Comparison of ENCODE assay signal across 10 cellular contexts in the genomic region with DNA sequence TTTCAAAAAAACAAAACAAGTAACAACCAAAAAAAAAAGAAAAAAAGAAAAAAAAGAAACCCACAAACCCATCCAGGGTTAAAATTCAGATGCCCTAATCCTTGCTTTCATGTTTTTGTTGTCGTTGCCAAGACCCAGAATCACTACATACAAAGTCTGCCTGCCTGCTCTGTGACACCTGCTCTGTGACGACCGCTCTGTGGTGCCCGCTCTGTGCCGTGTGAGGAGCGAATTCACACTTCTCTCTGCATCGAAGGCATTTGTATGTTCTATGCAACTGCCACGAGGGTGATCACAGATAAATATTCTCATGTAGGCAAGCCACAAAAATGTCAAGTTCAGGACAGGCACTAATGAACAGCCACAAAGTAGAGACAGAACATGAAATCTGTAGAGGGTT.
A peak's percentile ranks its signal among the peaks of the same experiment; 100 is the strongest.
DNase-seq lines count a peak whose midpoint lies in the region; ATAC-seq and TF ChIP-seq lines count a peak whose summit lies in the region.
"Had no signal": no experiment of that assay in that cellular context is flagged by ENCODE, and none has a peak within 500 bp of the region (broad histone marks: within the 10 kb centered on the region; RNA-seq: fewer than 3 reads in every experiment).

No MANE protein-coding gene starts in this region.

- intact Hi-C loops in left cardiac atrium (cut with DNase I) (loop anchor here in 1 of 2 donors (10.0 kb wide), 1 partner anchor 72 kb away; no protein-coding TSS in a partner anchor), left ventricle myocardium superior (cut with micrococcal nuclease) (no loop called here), esophagus squamous epithelium (cut with DNase I) (no loop called here), uterus (cut with DNase I; ENCODE audit: low total_unique reads) (no loop called here), PC-3 (cut with micrococcal nuclease) (no loop called here)

- no peaks in the 10 kb centered on the region for H3F3A ChIP-seq in PC-3 (ENCODE audit: low read length, unreplicated experiment)

- no peak for TF ChIP-seq POLR2A in esophagus squamous epithelium (IDR thresholded peaks at IDR 0.05)
- no peak for TF ChIP-seq POLR2A in uterus (IDR thresholded peaks at IDR 0.05)

- 75 to 78% methylated on average over 8 of the region's 8 CpGs for WGBS in esophagus squamous epithelium, 2 donors

- BruUV-seq in PC-3 (replicated peaks; lab: Mats Ljungman, UMichigan) = no TSS peak

- no peak for DNase-seq in left cardiac atrium
- DNase-seq in left ventricle myocardium superior = no peak
- DNase-seq in Karpas-422 = peak; percentile 67
- DNase-seq in esophagus squamous epithelium (lab: John Stamatoyannopoulos, UW) = no peak
- no peak for DNase-seq in uterus
- no peak for DNase-seq in GM19238 (ENCODE audit: insufficient read length, low spot score)
- DNase-seq in PC-3 = no peak
- DNase-seq: activated naive CD8-positive, alpha-beta T cell treated with anti-CD3 and anti-CD28 coated beads, Interleukin-2, amount 10 ng/mL, durations not matched to agents 7 days and 5 days; NCI-H2081 had no signal

- no peak overlapping the region for H2AFZ ChIP-seq in Karpas-422 (ENCODE audit: low read length)
- no peak overlapping the region for H2AFZ ChIP-seq in PC-3 (ENCODE audit: low read length)

- peak; percentile 12 to 30 for ATAC-seq in left cardiac atrium
- no peak for ATAC-seq in left ventricle myocardium superior
- no peak for ATAC-seq in HG03139 (IDR thresholded peaks at IDR 0.05; ENCODE audit: unreplicated experiment)
- ATAC-seq in PC-3 = no peak

- H3K9me2 ChIP-seq in Karpas-422 (replicated peaks; ENCODE audit: insufficient read depth, low read length) = no peaks in the 10 kb centered on the region
- no peaks in the 10 kb centered on the region for H3K9me2 ChIP-seq in PC-3 (replicated peaks; ENCODE audit: low read length)

- H3K79me2 ChIP-seq in Karpas-422 (ENCODE audit: low read length) (peaks cover 4% of the 10 kb centered on the region; the same call in 1 of the 2 replicates), PC-3 (ENCODE audit: low read length) (no peaks in the 10 kb centered on the region)

- peaks cover 70% of the 10 kb centered on the region for H3K4me1 ChIP-seq in Karpas-422 (ENCODE audit: low read length)
- H3K4me1 ChIP-seq in esophagus squamous epithelium = peaks cover 3 to 42% (median 8%) of the 10 kb centered on the region in 3 donors
- peaks cover 0 to 4% of the 10 kb centered on the region in 2 donors for H3K4me1 ChIP-seq in uterus
- H3K4me1 ChIP-seq in PC-3 (ENCODE audit: insufficient read depth, low read length) = peaks cover 12% of the 10 kb centered on the region

- H3K9me3 ChIP-seq in Karpas-422 (ENCODE audit: low read length) (no peaks in the 10 kb centered on the region), esophagus squamous epithelium (no peaks in the 10 kb centered on the region), uterus (no peaks in the 10 kb centered on the region), PC-3 (ENCODE audit: low read length) (no peaks in the 10 kb centered on the region)

- CTCF ChIA-PET in PC-3 (lab: Charles Lee) = no interaction called here

- TF ChIP-seq CTCF in esophagus squamous epithelium (IDR thresholded peaks at IDR 0.05) (no peak), uterus (IDR thresholded peaks at IDR 0.05) (no peak), PC-3 (conservative IDR thresholded peaks at IDR 0.05; ENCODE audit: low read depth, low read length) (no peak)

- no peaks in the 10 kb centered on the region for H4K20me1 ChIP-seq in Karpas-422 (ENCODE audit: insufficient read depth, low read depth, low read length)
- H4K20me1 ChIP-seq in PC-3 (ENCODE audit: low read length) = no peaks in the 10 kb centered on the region

- H3K27ac ChIP-seq in Karpas-422 (ENCODE audit: low read length) = peak overlapping the region; percentile 94
- peak overlapping the region in 3 of 4 donors; percentile 61 to 84 (median 77) for H3K27ac ChIP-seq in esophagus squamous epithelium
- H3K27ac ChIP-seq in uterus = peak overlapping the region; percentile 63 to 81
- H3K27ac ChIP-seq in PC-3 (ENCODE audit: low read length) = no peak overlapping the region

- H3K9ac ChIP-seq in Karpas-422 (ENCODE audit: low read length) = peak overlapping the region; percentile 54
- no peak overlapping the region for H3K9ac ChIP-seq in PC-3 (ENCODE audit: low read length)

- H3K4me3 ChIP-seq in Karpas-422 (ENCODE audit: low read length) = peak overlapping the region; percentile 57
- no peak overlapping the region for H3K4me3 ChIP-seq in esophagus squamous epithelium
- no peak overlapping the region for H3K4me3 ChIP-seq in uterus
- no peak overlapping the region for H3K4me3 ChIP-seq in PC-3 (ENCODE audit: low read length)

- H3K27me3 ChIP-seq in Karpas-422 (ENCODE audit: low read length) (no peaks in the 10 kb centered on the region), esophagus squamous epithelium (no peaks in the 10 kb centered on the region), uterus (no peaks in the 10 kb centered on the region), PC-3 (ENCODE audit: low read length) (no peaks in the 10 kb centered on the region)

- POLR2A ChIA-PET in PC-3 (lab: Charles Lee; ENCODE audit: unreplicated experiment) = no interaction called here

- peak overlapping the region; percentile 95 for H3K4me2 ChIP-seq in Karpas-422 (ENCODE audit: low read depth, low read length, poor library complexity, severe bottlenecking)
- H3K4me2 ChIP-seq in PC-3 (ENCODE audit: low read length) = no peak overlapping the region

- H3K36me3 ChIP-seq in Karpas-422 (ENCODE audit: insufficient read depth, low read length) = no peaks in the 10 kb centered on the region
- peaks cover 3 to 65% (median 5%) of the 10 kb centered on the region in 3 donors for H3K36me3 ChIP-seq in esophagus squamous epithelium
- no peaks in the 10 kb centered on the region for H3K36me3 ChIP-seq in uterus
- peaks cover 2% of the 10 kb centered on the region; the same call in 1 of the 2 replicates for H3K36me3 ChIP-seq in PC-3 (ENCODE audit: low read depth, low read length)

Comparison
In these comparisons a context has a peak if more than half of its experiments do, and no peak if none do; other contexts are left out.
1. ATAC-seq: peak in left cardiac atrium (2 of 2); none in left ventricle myocardium superior (single experiment), HG03139 (single experiment) and PC-3 (single experiment).